ENCODE assay signal across 8 cellular contexts in the genomic region with DNA sequence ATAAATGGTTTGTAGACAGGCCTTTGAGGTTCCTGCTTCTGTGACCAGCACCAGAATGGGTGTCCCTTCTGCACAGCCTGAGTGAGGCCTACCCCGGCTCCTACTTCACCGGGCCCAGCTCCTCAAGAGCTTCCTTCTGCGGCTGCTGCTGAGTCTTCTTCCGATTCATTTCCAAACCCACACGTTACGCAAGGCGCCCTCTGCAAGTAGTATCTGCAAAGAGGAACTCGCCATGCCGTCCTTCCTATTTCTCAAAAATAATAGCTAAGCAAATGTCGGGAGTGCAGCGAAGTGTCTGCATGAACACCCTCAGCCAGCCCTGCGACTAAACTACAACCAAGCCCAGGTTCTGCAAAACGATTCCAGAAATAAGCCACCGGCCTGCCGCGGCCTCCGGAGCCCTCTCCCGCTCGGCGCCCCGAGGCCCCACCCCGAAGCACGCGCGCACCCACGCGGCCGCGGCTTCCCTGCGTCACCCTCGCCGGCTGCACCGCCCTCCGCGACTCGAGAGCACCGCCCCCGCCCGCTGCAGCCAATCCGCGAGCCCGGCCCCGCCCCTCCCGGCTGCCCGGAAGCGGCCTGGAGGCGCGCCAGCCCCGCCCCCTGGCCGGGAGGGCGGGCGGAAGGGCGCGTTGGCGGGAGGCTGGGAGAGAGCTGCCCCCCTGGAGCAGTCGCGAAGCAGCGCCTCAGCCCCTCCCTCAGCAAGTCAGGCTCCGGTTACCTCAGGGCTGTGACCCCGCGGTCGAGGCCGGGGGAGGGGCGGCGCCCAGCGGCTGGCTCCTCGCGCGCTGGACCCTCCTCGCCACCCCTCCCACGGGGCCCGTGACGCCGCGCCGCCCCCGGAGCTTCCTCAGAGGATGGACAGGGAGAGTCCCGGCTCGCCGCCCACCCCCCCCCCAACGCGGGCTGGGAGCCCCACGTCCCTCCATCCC. TPM values are rescaled to one million over a fixed set of nuclear protein-coding genes. Genes with fewer than 3 reads are reported as not detected.
A peak's percentile ranks its signal among the peaks of the same experiment; 100 is the strongest.
DNase-seq lines count a peak whose midpoint lies in the region; ATAC-seq and TF ChIP-seq lines count a peak whose summit lies in the region.

No MANE protein-coding gene starts in this region.

- CTCF ChIA-PET in activated CD4-positive, alpha-beta T cell treated with anti-CD3 and anti-CD28 coated beads for 36 hours (lab: Charles Lee): interaction anchor here (0.7 to 4.6 kb wide), 6 partner anchors 9 to 27 kb away, joined by 3 to 52 read pairs (median 6); partner anchors contain the start of gene MNT

- H3K4me3 Mint-ChIP-seq in activated CD4-positive, alpha-beta T cell treated with anti-CD3 and anti-CD28 coated beads for 36 hours: peak overlapping the region; percentile 80
- peak overlapping the region; percentile 81 for H3K4me3 Mint-ChIP-seq in chondrocyte (ENCODE audit: unreplicated experiment)

- peak overlapping the region; percentile 98 for H3K27ac ChIP-seq in layer of hippocampus (ENCODE audit: low read depth, low read length)

- intact Hi-C loops in activated CD4-positive, alpha-beta T cell treated with anti-CD3 and anti-CD28 coated beads for 36 hours (cut with DNase I, micrococcal nuclease): loop anchor here (1.0 to 10.0 kb wide), 13 partner anchors 9 to 1572 kb away; partner anchors contain the start of genes MNT (in 2 of the 2), ATP2A3 (in 1 of the 2), CLUH (in 1 of the 2) and HIC1 (in 1 of the 2)

- H3K9me3 Mint-ChIP-seq in activated CD4-positive, alpha-beta T cell treated with anti-CD3 and anti-CD28 coated beads for 36 hours (ENCODE audit: low read depth): no peaks in the 10 kb centered on the region
- H3K9me3 Mint-ChIP-seq in chondrocyte (ENCODE audit: low read depth): no peaks in the 10 kb centered on the region

- H3K4me1 Mint-ChIP-seq in activated CD4-positive, alpha-beta T cell treated with anti-CD3 and anti-CD28 coated beads for 36 hours: peaks cover 52% of the 10 kb centered on the region
- H3K4me1 Mint-ChIP-seq in chondrocyte (ENCODE audit: low read depth): peaks cover 41% of the 10 kb centered on the region

- peak overlapping the region; percentile 94 for H3K27ac Mint-ChIP-seq in activated CD4-positive, alpha-beta T cell treated with anti-CD3 and anti-CD28 coated beads for 36 hours
- peak overlapping the region; percentile 96 for H3K27ac Mint-ChIP-seq in chondrocyte (ENCODE audit: unreplicated experiment)

- H3K27me3 Mint-ChIP-seq in activated CD4-positive, alpha-beta T cell treated with anti-CD3 and anti-CD28 coated beads for 36 hours: no peaks in the 10 kb centered on the region
- no peaks in the 10 kb centered on the region for H3K27me3 Mint-ChIP-seq in chondrocyte (ENCODE audit: low read depth)

- POLR2A ChIA-PET in activated CD4-positive, alpha-beta T cell treated with anti-CD3 and anti-CD28 coated beads for 36 hours (lab: Charles Lee): interaction anchor here (0.6 to 2.9 kb wide), 13 partner anchors 9 to 558 kb away, joined by 3 to 36 read pairs (median 4); partner anchors contain the start of genes MNT, PAFAH1B1, SGSM2 and SMG6

- no peak for TF ChIP-seq CTCF in chondrocyte (IDR thresholded peaks at IDR 0.05)

- peaks cover 18% of the 10 kb centered on the region for H3K36me3 Mint-ChIP-seq in activated CD4-positive, alpha-beta T cell treated with anti-CD3 and anti-CD28 coated beads for 36 hours (ENCODE audit: low read depth)
- H3K36me3 Mint-ChIP-seq in chondrocyte (ENCODE audit: low read depth): peaks cover 6% of the 10 kb centered on the region

- ATAC-seq in GM19035 (IDR thresholded peaks at IDR 0.05; ENCODE audit: unreplicated experiment) (peak; percentile 54), HG03280 (IDR thresholded peaks at IDR 0.05; ENCODE audit: unreplicated experiment) (peak; percentile 52)
- peak; percentile 72 for ATAC-seq in activated CD4-positive, alpha-beta T cell treated with anti-CD3 and anti-CD28 coated beads for 36 hours

- DNase-seq in AG20443 (ENCODE audit: low spot score) (peak; percentile 94), NCI-H524 (lab: John Stamatoyannopoulos, UW) (peak; percentile 85 to 87), chondrocyte (ENCODE audit: low spot score) (peak; percentile 97)
- DNase-seq in activated CD4-positive, alpha-beta T cell treated with anti-CD3 and anti-CD28 coated beads for 36 hours: peak; percentile 99
- DNase-seq in stimulated activated CD4-positive, alpha-beta T cell treated with anti-CD3 and anti-CD28 coated beads, Interleukin-15, amount 100 ng/mL, for 48 hours (ENCODE audit: low read depth in 2 of 2): peak; percentile 95 to 99

- H3K27me3 ChIP-seq in layer of hippocampus (ENCODE audit: control insufficient read depth, insufficient read depth, low read length): no peaks in the 10 kb centered on the region

RNA-seq across cellular contexts. Expression of gene MNT, which starts 8.3 kb away (rescaled TPM):
- 10 to 100 TPM; 16.0 to 19.3 TPM for total RNA-seq in activated CD4-positive, alpha-beta T cell treated with anti-CD3 and anti-CD28 coated beads for 36 hours
- 22.7 to 29.8 TPM (median 29.4 TPM) in 3 replicates for total RNA-seq in chondrocyte

RNA-seq across cellular contexts. Expression of gene SGSM2, which starts 55.2 kb away (rescaled TPM):
- 10 to 100 TPM; 21.4 to 28.0 TPM for total RNA-seq in activated CD4-positive, alpha-beta T cell treated with anti-CD3 and anti-CD28 coated beads for 36 hours
- total RNA-seq in chondrocyte: 43.2 to 52.6 TPM (median 43.2 TPM) in 3 replicates

RNA-seq across cellular contexts. Expression of gene TSR1, which starts 56.3 kb away (rescaled TPM):
- 10 to 100 TPM; 59.3 to 77.0 TPM for total RNA-seq in activated CD4-positive, alpha-beta T cell treated with anti-CD3 and anti-CD28 coated beads for 36 hours
- 21.1 to 24.5 TPM (median 21.6 TPM) in 3 replicates for total RNA-seq in chondrocyte

Comparison
In these comparisons a context has a peak if more than half of its experiments do, and no peak if none do; other contexts are left out.
1. Peak in every context shown above with its lines: DNase-seq, ATAC-seq and H3K27ac ChIP-seq.